In genomic region chr1:61098333-61098732, GRCh38 we compare ENCODE assay signal across 26 cellular contexts. TPM values are rescaled to one million over a fixed set of nuclear protein-coding genes. Genes with fewer than 3 reads are reported as not detected.
DNase-seq lines count a peak whose midpoint lies in the region; FAIRE-seq lines count a peak whose summit lies in the region.
"Had no signal": no experiment of that assay in that cellular context is flagged by ENCODE, and none has a peak within 500 bp of the region (broad histone marks: within the 10 kb centered on the region; RNA-seq: fewer than 3 reads in every experiment).

No MANE protein-coding gene starts in this region.

- WGBS in small intestine, 3 donors: 83 to 93% (median 88%) methylated on average over 3 of the region's 3 CpGs

- H3K27me3 ChIP-seq in Karpas-422 (ENCODE audit: low read length) (no peaks in the 10 kb centered on the region), small intestine (ENCODE audit: control insufficient read depth in 2 of 2, insufficient read depth in 2 of 2, low read length in 2 of 2) (no peaks in the 10 kb centered on the region)
- H3K27me3 ChIP-seq: BE2C had no signal

- no peak overlapping the region for H3K27ac ChIP-seq in Karpas-422 (ENCODE audit: low read length)
- no peak overlapping the region for H3K27ac ChIP-seq in small intestine (ENCODE audit: low read depth in 1 of 2, low read length in 1 of 2)
- H3K27ac ChIP-seq: A549; BLaER1 treated with 17β-estradiol and CSF1 and Interleukin-3, amounts not matched to agents 10 nM and 100 nM; GM23248 had no signal

- peaks cover 90% of the 10 kb centered on the region for H3K79me2 ChIP-seq in Karpas-422 (ENCODE audit: low read length)

- peaks cover 10% of the 10 kb centered on the region; the same call in 1 of the 2 replicates for H4K20me1 ChIP-seq in Karpas-422 (ENCODE audit: insufficient read depth, low read depth, low read length)
- H4K20me1 ChIP-seq: BLaER1 treated with 17β-estradiol and CSF1 and Interleukin-3, amounts not matched to agents 10 nM and 100 nM had no signal

- peak overlapping the region; percentile 16 for H3K4me2 ChIP-seq in Karpas-422 (ENCODE audit: low read depth, low read length, poor library complexity, severe bottlenecking)
- H3K4me2 ChIP-seq: A549; BLaER1 treated with 17β-estradiol and CSF1 and Interleukin-3, amounts not matched to agents 10 nM and 100 nM had no signal

- H3K9me3 ChIP-seq in Karpas-422 (ENCODE audit: low read length): no peaks in the 10 kb centered on the region
- no peaks in the 10 kb centered on the region for H3K9me3 ChIP-seq in small intestine (ENCODE audit: control insufficient read depth, low read depth)
- H3K9me3 ChIP-seq: A549; BE2C; BLaER1 treated with 17β-estradiol and CSF1 and Interleukin-3, amounts not matched to agents 10 nM and 100 nM had no signal

- H2AFZ ChIP-seq in Karpas-422 (ENCODE audit: low read length): no peak overlapping the region
- H2AFZ ChIP-seq: GM23248 had no signal

- H3K36me3 ChIP-seq in Karpas-422 (ENCODE audit: insufficient read depth, low read length) (peaks cover 4% of the 10 kb centered on the region; the same call in 1 of the 2 replicates), small intestine (ENCODE audit: control insufficient read depth in 2 of 2, insufficient read depth in 2 of 2, low read length in 2 of 2) (no peaks in the 10 kb centered on the region)
- H3K36me3 ChIP-seq: BE2C; BLaER1 treated with 17β-estradiol and CSF1 and Interleukin-3, amounts not matched to agents 10 nM and 100 nM had no signal

- H3K4me1 ChIP-seq in Karpas-422 (ENCODE audit: low read length): peaks cover 54% of the 10 kb centered on the region
- H3K4me1 ChIP-seq in small intestine (ENCODE audit: control insufficient read depth in 2 of 2, insufficient read depth in 1 of 2, low read depth in 1 of 2, low read length in 1 of 2): peaks cover 0 to 5% of the 10 kb centered on the region in 2 donors
- H3K4me1 ChIP-seq: BE2C; BLaER1 treated with 17β-estradiol and CSF1 and Interleukin-3, amounts not matched to agents 10 nM and 100 nM had no signal

- H3K9ac ChIP-seq in Karpas-422 (ENCODE audit: low read length): no peak overlapping the region
- H3K9ac ChIP-seq: BLaER1 treated with 17β-estradiol and CSF1 and Interleukin-3, amounts not matched to agents 10 nM and 100 nM; GM23248 had no signal

- no peaks in the 10 kb centered on the region for H3K9me2 ChIP-seq in Karpas-422 (replicated peaks; ENCODE audit: insufficient read depth, low read length)

- no peak for DNase-seq in Karpas-422
- no peak for DNase-seq in frontal cortex (ENCODE audit: low spot score in 2 of 2)
- DNase-seq in medulla oblongata (ENCODE audit: extremely low spot score): peak; percentile 35
- peak; percentile 72 for DNase-seq in superior temporal gyrus (ENCODE audit: extremely low spot score)
- DNase-seq in HuH-7 (ENCODE audit: low spot score): no peak
- no peak for DNase-seq in activated CD8-positive, alpha-beta memory T cell treated with anti-CD3 and anti-CD28 coated beads for 24 hours
- no peak for DNase-seq in small intestine
- DNase-seq: 8988T; ACHN; AML-193; BE2C; CD4-positive, alpha-beta T cell; CD8-positive, alpha-beta memory T cell; DMS 273 treated with DMSO at 0.1 percent for 48 hours; DMS79; EL; GDM1; GM23248; H7; HCEC 1CT had no signal

- peak; percentile 79 for FAIRE-seq in frontal cortex (lab: Jason Lieb, UNC)
- FAIRE-seq in small intestine (lab: Jason Lieb, UNC): no peak
- FAIRE-seq: A549, D721Med, GM12878, GM19239, H1 had no signal

- H3K4me3 ChIP-seq in Karpas-422 (ENCODE audit: low read length) (no peak overlapping the region), small intestine (ENCODE audit: low read depth in 1 of 2, low read length in 2 of 2) (no peak overlapping the region)
- H3K4me3 ChIP-seq: A549; BLaER1 treated with 17β-estradiol and CSF1 and Interleukin-3, amounts not matched to agents 10 nM and 100 nM; GM12878; GM23248 had no signal

RNA-seq across cellular contexts. Expression of gene NFIA, which starts 16.0 kb away (rescaled TPM):
- 15.8 and 38.3 TPM in 2 replicates for total RNA-seq in Karpas-422 (2014; rRNA removed; shearing (Covaris generic); ENCODE audit: low replicate concordance)
- total RNA-seq in frontal cortex: 35.5 TPM
- 1 to 10 TPM; 1.6 to 9.7 (median 2.5) TPM for polyA plus RNA-seq in small intestine

Comparison
In these comparisons a context has a peak if more than half of its experiments do, and no peak if none do; other contexts are left out.
1. DNase-seq: peak in medulla oblongata (single experiment) and superior temporal gyrus (single experiment); none in Karpas-422 (single experiment), frontal cortex (0 of 2), HuH-7 (single experiment), activated CD8-positive, alpha-beta memory T cell treated with anti-CD3 and anti-CD28 coated beads for 24 hours (single experiment) and small intestine (single experiment).